Comparison of ENCODE assay signal across 1 cellular context in the genomic region with DNA sequence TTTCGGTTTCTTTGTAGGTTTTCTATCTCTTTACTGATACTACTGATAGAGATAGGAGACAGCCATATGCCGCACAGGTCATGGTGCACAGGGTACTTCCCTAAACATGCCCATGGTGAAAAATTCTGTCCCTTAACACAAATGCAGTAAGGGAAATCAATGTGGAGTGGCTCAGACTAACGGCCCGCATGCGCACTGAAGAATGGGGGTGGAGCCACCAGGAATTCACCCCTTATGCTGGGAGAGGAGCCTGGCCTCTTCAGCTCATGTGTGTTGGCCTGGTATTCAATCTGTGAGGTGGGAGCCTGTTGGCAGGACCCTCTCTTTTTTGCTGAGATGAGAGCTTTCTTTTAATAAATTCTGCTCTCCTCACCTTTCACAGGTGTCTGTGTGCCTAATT.
TF ChIP-seq lines count a peak whose summit lies in the region.

No MANE protein-coding gene starts in this region.

TF ChIP-seq in WTC11, 78 proteins besides CTCF, POLR2A, EP300 and RAD21 (continued from another document):
- TF ChIP-seq, protein P1, sequence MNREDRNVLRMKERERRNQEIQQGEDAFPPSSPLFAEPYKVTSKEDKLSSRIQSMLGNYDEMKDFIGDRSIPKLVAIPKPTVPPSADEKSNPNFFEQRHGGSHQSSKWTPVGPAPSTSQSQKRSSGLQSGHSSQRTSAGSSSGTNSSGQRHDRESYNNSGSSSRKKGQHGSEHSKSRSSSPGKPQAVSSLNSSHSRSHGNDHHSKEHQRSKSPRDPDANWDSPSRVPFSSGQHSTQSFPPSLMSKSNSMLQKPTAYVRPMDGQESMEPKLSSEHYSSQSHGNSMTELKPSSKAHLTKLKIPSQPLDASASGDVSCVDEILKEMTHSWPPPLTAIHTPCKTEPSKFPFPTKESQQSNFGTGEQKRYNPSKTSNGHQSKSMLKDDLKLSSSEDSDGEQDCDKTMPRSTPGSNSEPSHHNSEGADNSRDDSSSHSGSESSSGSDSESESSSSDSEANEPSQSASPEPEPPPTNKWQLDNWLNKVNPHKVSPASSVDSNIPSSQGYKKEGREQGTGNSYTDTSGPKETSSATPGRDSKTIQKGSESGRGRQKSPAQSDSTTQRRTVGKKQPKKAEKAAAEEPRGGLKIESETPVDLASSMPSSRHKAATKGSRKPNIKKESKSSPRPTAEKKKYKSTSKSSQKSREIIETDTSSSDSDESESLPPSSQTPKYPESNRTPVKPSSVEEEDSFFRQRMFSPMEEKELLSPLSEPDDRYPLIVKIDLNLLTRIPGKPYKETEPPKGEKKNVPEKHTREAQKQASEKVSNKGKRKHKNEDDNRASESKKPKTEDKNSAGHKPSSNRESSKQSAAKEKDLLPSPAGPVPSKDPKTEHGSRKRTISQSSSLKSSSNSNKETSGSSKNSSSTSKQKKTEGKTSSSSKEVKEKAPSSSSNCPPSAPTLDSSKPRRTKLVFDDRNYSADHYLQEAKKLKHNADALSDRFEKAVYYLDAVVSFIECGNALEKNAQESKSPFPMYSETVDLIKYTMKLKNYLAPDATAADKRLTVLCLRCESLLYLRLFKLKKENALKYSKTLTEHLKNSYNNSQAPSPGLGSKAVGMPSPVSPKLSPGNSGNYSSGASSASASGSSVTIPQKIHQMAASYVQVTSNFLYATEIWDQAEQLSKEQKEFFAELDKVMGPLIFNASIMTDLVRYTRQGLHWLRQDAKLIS (CRISPR knock-in tag; IDR thresholded peaks at IDR 0.05; ENCODE audit: borderline replicate concordance), result no peak
- TF ChIP-seq ZNF671 (CRISPR knock-in tag; IDR thresholded peaks at IDR 0.05) (no peak), GRHL2 (CRISPR knock-in tag; IDR thresholded peaks at IDR 0.05; ENCODE audit: insufficient replicate concordance, severe bottlenecking) (no peak), JAZF1 (CRISPR knock-in tag; IDR thresholded peaks at IDR 0.05) (no peak), NR1H2 (CRISPR knock-in tag; IDR thresholded peaks at IDR 0.05) (no peak), GABPB1 (CRISPR knock-in tag; IDR thresholded peaks at IDR 0.05) (no peak), FOXP1 (CRISPR knock-in tag; IDR thresholded peaks at IDR 0.05; ENCODE audit: borderline replicate concordance) (no peak), OVOL2 (CRISPR knock-in tag; IDR thresholded peaks at IDR 0.05; ENCODE audit: borderline replicate concordance) (no peak), ZNF232 (CRISPR knock-in tag; IDR thresholded peaks at IDR 0.05) (no peak), MXD4 (CRISPR knock-in tag; IDR thresholded peaks at IDR 0.05; ENCODE audit: borderline replicate concordance) (no peak), TEAD1 (CRISPR knock-in tag; IDR thresholded peaks at IDR 0.05) (no peak)
- TF ChIP-seq, protein P2, sequence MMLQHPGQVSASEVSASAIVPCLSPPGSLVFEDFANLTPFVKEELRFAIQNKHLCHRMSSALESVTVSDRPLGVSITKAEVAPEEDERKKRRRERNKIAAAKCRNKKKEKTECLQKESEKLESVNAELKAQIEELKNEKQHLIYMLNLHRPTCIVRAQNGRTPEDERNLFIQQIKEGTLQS (CRISPR knock-in tag; conservative IDR thresholded peaks at IDR 0.05), result no peak
- TF ChIP-seq, protein P3, sequence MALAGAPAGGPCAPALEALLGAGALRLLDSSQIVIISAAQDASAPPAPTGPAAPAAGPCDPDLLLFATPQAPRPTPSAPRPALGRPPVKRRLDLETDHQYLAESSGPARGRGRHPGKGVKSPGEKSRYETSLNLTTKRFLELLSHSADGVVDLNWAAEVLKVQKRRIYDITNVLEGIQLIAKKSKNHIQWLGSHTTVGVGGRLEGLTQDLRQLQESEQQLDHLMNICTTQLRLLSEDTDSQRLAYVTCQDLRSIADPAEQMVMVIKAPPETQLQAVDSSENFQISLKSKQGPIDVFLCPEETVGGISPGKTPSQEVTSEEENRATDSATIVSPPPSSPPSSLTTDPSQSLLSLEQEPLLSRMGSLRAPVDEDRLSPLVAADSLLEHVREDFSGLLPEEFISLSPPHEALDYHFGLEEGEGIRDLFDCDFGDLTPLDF (CRISPR knock-in tag; IDR thresholded peaks at IDR 0.05), result no peak
- TF ChIP-seq, protein P4, sequence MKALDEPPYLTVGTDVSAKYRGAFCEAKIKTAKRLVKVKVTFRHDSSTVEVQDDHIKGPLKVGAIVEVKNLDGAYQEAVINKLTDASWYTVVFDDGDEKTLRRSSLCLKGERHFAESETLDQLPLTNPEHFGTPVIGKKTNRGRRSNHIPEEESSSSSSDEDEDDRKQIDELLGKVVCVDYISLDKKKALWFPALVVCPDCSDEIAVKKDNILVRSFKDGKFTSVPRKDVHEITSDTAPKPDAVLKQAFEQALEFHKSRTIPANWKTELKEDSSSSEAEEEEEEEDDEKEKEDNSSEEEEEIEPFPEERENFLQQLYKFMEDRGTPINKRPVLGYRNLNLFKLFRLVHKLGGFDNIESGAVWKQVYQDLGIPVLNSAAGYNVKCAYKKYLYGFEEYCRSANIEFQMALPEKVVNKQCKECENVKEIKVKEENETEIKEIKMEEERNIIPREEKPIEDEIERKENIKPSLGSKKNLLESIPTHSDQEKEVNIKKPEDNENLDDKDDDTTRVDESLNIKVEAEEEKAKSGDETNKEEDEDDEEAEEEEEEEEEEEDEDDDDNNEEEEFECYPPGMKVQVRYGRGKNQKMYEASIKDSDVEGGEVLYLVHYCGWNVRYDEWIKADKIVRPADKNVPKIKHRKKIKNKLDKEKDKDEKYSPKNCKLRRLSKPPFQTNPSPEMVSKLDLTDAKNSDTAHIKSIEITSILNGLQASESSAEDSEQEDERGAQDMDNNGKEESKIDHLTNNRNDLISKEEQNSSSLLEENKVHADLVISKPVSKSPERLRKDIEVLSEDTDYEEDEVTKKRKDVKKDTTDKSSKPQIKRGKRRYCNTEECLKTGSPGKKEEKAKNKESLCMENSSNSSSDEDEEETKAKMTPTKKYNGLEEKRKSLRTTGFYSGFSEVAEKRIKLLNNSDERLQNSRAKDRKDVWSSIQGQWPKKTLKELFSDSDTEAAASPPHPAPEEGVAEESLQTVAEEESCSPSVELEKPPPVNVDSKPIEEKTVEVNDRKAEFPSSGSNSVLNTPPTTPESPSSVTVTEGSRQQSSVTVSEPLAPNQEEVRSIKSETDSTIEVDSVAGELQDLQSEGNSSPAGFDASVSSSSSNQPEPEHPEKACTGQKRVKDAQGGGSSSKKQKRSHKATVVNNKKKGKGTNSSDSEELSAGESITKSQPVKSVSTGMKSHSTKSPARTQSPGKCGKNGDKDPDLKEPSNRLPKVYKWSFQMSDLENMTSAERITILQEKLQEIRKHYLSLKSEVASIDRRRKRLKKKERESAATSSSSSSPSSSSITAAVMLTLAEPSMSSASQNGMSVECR (CRISPR knock-in tag; IDR thresholded peaks at IDR 0.05; ENCODE audit: borderline replicate concordance), result no peak
- TF ChIP-seq, protein P5, sequence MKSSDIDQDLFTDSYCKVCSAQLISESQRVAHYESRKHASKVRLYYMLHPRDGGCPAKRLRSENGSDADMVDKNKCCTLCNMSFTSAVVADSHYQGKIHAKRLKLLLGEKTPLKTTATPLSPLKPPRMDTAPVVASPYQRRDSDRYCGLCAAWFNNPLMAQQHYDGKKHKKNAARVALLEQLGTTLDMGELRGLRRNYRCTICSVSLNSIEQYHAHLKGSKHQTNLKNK (CRISPR knock-in tag; IDR thresholded peaks at IDR 0.05), result no peak
TF ChIP-seq in WTC11: peak in this region for 0.
